ENCODE assay signal across 1 cellular context in genomic region chr3:66885326-66886000, GRCh38.
TF ChIP-seq lines count a peak whose summit lies in the region.

No MANE protein-coding gene starts in this region.

TF ChIP-seq in K562, 482 proteins besides CTCF, POLR2A, EP300 and RAD21 (continued from another document and continues in another):
- TF ChIP-seq, protein P1, sequence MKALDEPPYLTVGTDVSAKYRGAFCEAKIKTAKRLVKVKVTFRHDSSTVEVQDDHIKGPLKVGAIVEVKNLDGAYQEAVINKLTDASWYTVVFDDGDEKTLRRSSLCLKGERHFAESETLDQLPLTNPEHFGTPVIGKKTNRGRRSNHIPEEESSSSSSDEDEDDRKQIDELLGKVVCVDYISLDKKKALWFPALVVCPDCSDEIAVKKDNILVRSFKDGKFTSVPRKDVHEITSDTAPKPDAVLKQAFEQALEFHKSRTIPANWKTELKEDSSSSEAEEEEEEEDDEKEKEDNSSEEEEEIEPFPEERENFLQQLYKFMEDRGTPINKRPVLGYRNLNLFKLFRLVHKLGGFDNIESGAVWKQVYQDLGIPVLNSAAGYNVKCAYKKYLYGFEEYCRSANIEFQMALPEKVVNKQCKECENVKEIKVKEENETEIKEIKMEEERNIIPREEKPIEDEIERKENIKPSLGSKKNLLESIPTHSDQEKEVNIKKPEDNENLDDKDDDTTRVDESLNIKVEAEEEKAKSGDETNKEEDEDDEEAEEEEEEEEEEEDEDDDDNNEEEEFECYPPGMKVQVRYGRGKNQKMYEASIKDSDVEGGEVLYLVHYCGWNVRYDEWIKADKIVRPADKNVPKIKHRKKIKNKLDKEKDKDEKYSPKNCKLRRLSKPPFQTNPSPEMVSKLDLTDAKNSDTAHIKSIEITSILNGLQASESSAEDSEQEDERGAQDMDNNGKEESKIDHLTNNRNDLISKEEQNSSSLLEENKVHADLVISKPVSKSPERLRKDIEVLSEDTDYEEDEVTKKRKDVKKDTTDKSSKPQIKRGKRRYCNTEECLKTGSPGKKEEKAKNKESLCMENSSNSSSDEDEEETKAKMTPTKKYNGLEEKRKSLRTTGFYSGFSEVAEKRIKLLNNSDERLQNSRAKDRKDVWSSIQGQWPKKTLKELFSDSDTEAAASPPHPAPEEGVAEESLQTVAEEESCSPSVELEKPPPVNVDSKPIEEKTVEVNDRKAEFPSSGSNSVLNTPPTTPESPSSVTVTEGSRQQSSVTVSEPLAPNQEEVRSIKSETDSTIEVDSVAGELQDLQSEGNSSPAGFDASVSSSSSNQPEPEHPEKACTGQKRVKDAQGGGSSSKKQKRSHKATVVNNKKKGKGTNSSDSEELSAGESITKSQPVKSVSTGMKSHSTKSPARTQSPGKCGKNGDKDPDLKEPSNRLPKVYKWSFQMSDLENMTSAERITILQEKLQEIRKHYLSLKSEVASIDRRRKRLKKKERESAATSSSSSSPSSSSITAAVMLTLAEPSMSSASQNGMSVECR (CRISPR knock-in tag; IDR thresholded peaks at IDR 0.05), result no peak
- TF ChIP-seq ATF7 (IDR thresholded peaks at IDR 0.05) (peak; percentile 58; the same call in 1 of the 2 replicates), ZNF639 (CRISPR knock-in tag; conservative IDR thresholded peaks at IDR 0.05 in 1 of 2, IDR thresholded peaks at IDR 0.05 in 1 of 2) (no peak), FOXA1 (IDR thresholded peaks at IDR 0.05; ENCODE audit: borderline replicate concordance) (no peak), TRIM24 (IDR thresholded peaks at IDR 0.05) (peak; percentile 66 to 82; a peak in 2 of 4 replicates), NFIX (CRISPR knock-in tag; IDR thresholded peaks at IDR 0.05; ENCODE audit: low read depth) (no peak), HEY1 (CRISPR knock-in tag; IDR thresholded peaks at IDR 0.05; ENCODE audit: borderline replicate concordance) (no peak), SIN3B (IDR thresholded peaks at IDR 0.05; ENCODE audit: low read depth) (no peak), ZFP30 (CRISPR knock-in tag; IDR thresholded peaks at IDR 0.05; ENCODE audit: borderline replicate concordance) (no peak), NR2C2 (CRISPR knock-in tag; IDR thresholded peaks at IDR 0.05) (no peak), NR2C2 (tag; IDR thresholded peaks at IDR 0.05) (peak; percentile 66; the same call in 1 of the 2 replicates), ZNF511 (CRISPR knock-in tag; IDR thresholded peaks at IDR 0.05) (no peak), GABPA (tag; conservative IDR thresholded peaks at IDR 0.05; ENCODE audit: low read depth) (no peak), FOSL1 (tag; conservative IDR thresholded peaks at IDR 0.05) (peak; percentile 95), KLF16 (IDR thresholded peaks at IDR 0.05) (no peak), GATA2 (CRISPR knock-in tag; IDR thresholded peaks at IDR 0.05) (no peak), ZNF589 (CRISPR knock-in tag; IDR thresholded peaks at IDR 0.05; ENCODE audit: low read depth) (peak; percentile 49), JUN (IDR thresholded peaks at IDR 0.05; ENCODE audit: borderline replicate concordance, low read depth, low read length) (peak; percentile 69; the same call in 1 of the 2 replicates), JUN (CRISPR knock-in tag; IDR thresholded peaks at IDR 0.05; ENCODE audit: borderline replicate concordance) (no peak), ZNF395 (CRISPR knock-in tag; IDR thresholded peaks at IDR 0.05) (peak; percentile 73; the same call in 1 of the 2 replicates), GABPB1 (CRISPR knock-in tag; IDR thresholded peaks at IDR 0.05) (no peak), SNAPC5 (CRISPR knock-in tag; IDR thresholded peaks at IDR 0.05) (no peak), NCOA1 (IDR thresholded peaks at IDR 0.05; ENCODE audit: low read depth) (no peak), AFF4 (CRISPR knock-in tag; IDR thresholded peaks at IDR 0.05) (no peak), THRAP3 (IDR thresholded peaks at IDR 0.05; ENCODE audit: borderline replicate concordance) (no peak), LCOR (CRISPR knock-in tag; IDR thresholded peaks at IDR 0.05) (no peak), ZNF253 (CRISPR knock-in tag; conservative IDR thresholded peaks at IDR 0.05) (no peak), E2F1 (CRISPR knock-in tag; IDR thresholded peaks at IDR 0.05) (no peak), POU5F1 (IDR thresholded peaks at IDR 0.05; ENCODE audit: borderline replicate concordance, low read depth, low read length, partially characterized antibody) (no peak), CHD2 (IDR thresholded peaks at IDR 0.05; ENCODE audit: low read depth, low read length) (no peak), ZNF740 (CRISPR knock-in tag; IDR thresholded peaks at IDR 0.05) (no peak), ZNF740 (tag; IDR thresholded peaks at IDR 0.05) (no peak), MTF1 (CRISPR knock-in tag; IDR thresholded peaks at IDR 0.05; ENCODE audit: borderline replicate concordance) (no peak)
- TF ChIP-seq, protein P2, sequence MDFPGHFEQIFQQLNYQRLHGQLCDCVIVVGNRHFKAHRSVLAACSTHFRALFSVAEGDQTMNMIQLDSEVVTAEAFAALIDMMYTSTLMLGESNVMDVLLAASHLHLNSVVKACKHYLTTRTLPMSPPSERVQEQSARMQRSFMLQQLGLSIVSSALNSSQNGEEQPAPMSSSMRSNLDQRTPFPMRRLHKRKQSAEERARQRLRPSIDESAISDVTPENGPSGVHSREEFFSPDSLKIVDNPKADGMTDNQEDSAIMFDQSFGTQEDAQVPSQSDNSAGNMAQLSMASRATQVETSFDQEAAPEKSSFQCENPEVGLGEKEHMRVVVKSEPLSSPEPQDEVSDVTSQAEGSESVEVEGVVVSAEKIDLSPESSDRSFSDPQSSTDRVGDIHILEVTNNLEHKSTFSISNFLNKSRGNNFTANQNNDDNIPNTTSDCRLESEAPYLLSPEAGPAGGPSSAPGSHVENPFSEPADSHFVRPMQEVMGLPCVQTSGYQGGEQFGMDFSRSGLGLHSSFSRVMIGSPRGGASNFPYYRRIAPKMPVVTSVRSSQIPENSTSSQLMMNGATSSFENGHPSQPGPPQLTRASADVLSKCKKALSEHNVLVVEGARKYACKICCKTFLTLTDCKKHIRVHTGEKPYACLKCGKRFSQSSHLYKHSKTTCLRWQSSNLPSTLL (IDR thresholded peaks at IDR 0.05), result no peak
- TF ChIP-seq, protein P3, sequence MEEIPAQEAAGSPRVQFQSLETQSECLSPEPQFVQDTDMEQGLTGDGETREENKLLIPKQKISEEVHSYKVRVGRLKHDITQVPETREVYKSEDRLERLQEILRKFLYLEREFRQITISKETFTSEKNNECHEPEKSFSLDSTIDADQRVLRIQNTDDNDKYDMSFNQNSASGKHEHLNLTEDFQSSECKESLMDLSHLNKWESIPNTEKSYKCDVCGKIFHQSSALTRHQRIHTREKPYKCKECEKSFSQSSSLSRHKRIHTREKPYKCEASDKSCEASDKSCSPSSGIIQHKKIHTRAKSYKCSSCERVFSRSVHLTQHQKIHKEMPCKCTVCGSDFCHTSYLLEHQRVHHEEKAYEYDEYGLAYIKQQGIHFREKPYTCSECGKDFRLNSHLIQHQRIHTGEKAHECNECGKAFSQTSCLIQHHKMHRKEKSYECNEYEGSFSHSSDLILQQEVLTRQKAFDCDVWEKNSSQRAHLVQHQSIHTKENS (CRISPR knock-in tag; IDR thresholded peaks at IDR 0.05), result no peak
- TF ChIP-seq, protein P4, sequence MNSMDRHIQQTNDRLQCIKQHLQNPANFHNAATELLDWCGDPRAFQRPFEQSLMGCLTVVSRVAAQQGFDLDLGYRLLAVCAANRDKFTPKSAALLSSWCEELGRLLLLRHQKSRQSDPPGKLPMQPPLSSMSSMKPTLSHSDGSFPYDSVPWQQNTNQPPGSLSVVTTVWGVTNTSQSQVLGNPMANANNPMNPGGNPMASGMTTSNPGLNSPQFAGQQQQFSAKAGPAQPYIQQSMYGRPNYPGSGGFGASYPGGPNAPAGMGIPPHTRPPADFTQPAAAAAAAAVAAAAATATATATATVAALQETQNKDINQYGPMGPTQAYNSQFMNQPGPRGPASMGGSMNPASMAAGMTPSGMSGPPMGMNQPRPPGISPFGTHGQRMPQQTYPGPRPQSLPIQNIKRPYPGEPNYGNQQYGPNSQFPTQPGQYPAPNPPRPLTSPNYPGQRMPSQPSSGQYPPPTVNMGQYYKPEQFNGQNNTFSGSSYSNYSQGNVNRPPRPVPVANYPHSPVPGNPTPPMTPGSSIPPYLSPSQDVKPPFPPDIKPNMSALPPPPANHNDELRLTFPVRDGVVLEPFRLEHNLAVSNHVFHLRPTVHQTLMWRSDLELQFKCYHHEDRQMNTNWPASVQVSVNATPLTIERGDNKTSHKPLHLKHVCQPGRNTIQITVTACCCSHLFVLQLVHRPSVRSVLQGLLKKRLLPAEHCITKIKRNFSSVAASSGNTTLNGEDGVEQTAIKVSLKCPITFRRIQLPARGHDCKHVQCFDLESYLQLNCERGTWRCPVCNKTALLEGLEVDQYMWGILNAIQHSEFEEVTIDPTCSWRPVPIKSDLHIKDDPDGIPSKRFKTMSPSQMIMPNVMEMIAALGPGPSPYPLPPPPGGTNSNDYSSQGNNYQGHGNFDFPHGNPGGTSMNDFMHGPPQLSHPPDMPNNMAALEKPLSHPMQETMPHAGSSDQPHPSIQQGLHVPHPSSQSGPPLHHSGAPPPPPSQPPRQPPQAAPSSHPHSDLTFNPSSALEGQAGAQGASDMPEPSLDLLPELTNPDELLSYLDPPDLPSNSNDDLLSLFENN (IDR thresholded peaks at IDR 0.05; ENCODE audit: low read depth in 2 of 2, low read length in 2 of 2), result no peak
- TF ChIP-seq, protein P5, sequence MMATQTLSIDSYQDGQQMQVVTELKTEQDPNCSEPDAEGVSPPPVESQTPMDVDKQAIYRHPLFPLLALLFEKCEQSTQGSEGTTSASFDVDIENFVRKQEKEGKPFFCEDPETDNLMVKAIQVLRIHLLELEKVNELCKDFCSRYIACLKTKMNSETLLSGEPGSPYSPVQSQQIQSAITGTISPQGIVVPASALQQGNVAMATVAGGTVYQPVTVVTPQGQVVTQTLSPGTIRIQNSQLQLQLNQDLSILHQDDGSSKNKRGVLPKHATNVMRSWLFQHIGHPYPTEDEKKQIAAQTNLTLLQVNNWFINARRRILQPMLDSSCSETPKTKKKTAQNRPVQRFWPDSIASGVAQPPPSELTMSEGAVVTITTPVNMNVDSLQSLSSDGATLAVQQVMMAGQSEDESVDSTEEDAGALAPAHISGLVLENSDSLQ (IDR thresholded peaks at IDR 0.05), result peak; percentile 54
